ENCODE assay signal across 2 cellular contexts in genomic region chr9:128712451-128713410, GRCh38.
TF ChIP-seq lines count a peak whose summit lies in the region.

No MANE protein-coding gene starts in this region.

TF ChIP-seq in SK-N-SH, 30 proteins besides CTCF, POLR2A, EP300 and RAD21 (continued from another document):
- TF ChIP-seq FOSL2 (IDR thresholded peaks at IDR 0.05; ENCODE audit: borderline replicate concordance, low read depth) (no peak), NFIC (IDR thresholded peaks at IDR 0.05; ENCODE audit: borderline replicate concordance) (no peak), EZH2phosphoT487 (IDR thresholded peaks at IDR 0.05; ENCODE audit: borderline replicate concordance, low read depth) (no peak), POLR2AphosphoS5 (IDR thresholded peaks at IDR 0.05; ENCODE audit: low read depth, low read length) (no peak), USF2 (IDR thresholded peaks at IDR 0.05; ENCODE audit: borderline replicate concordance, low read depth, low read length) (no peak), MXI1 (IDR thresholded peaks at IDR 0.05; ENCODE audit: low read depth, low read length) (no peak), USF1 (IDR thresholded peaks at IDR 0.05; ENCODE audit: borderline replicate concordance, low read depth) (no peak), MAX (IDR thresholded peaks at IDR 0.05; ENCODE audit: low read depth) (no peak), FOXJ3 (CRISPR knock-in tag; IDR thresholded peaks at IDR 0.05) (no peak), TAF1 (IDR thresholded peaks at IDR 0.05; ENCODE audit: borderline replicate concordance, low read depth, low read length) (no peak), RXRA (IDR thresholded peaks at IDR 0.05; ENCODE audit: borderline replicate concordance, low read depth) (no peak), CHD2 (IDR thresholded peaks at IDR 0.05; ENCODE audit: low read length, partially characterized antibody) (no peak), RFX5 (IDR thresholded peaks at IDR 0.05; ENCODE audit: low read length) (no peak), TEAD4 (IDR thresholded peaks at IDR 0.05; ENCODE audit: borderline replicate concordance, insufficient read depth) (no peak), GABPA (IDR thresholded peaks at IDR 0.05; ENCODE audit: low read depth) (no peak)
- TF ChIP-seq, protein P1, sequence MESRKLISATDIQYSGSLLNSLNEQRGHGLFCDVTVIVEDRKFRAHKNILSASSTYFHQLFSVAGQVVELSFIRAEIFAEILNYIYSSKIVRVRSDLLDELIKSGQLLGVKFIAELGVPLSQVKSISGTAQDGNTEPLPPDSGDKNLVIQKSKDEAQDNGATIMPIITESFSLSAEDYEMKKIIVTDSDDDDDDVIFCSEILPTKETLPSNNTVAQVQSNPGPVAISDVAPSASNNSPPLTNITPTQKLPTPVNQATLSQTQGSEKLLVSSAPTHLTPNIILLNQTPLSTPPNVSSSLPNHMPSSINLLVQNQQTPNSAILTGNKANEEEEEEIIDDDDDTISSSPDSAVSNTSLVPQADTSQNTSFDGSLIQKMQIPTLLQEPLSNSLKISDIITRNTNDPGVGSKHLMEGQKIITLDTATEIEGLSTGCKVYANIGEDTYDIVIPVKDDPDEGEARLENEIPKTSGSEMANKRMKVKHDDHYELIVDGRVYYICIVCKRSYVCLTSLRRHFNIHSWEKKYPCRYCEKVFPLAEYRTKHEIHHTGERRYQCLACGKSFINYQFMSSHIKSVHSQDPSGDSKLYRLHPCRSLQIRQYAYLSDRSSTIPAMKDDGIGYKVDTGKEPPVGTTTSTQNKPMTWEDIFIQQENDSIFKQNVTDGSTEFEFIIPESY (IDR thresholded peaks at IDR 0.05; ENCODE audit: borderline replicate concordance, low read depth): no peak
- TF ChIP-seq, protein P2, sequence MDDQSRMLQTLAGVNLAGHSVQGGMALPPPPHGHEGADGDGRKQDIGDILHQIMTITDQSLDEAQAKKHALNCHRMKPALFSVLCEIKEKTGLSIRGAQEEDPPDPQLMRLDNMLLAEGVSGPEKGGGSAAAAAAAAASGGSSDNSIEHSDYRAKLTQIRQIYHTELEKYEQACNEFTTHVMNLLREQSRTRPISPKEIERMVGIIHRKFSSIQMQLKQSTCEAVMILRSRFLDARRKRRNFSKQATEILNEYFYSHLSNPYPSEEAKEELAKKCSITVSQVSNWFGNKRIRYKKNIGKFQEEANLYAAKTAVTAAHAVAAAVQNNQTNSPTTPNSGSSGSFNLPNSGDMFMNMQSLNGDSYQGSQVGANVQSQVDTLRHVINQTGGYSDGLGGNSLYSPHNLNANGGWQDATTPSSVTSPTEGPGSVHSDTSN (IDR thresholded peaks at IDR 0.05): no peak
TF ChIP-seq in SK-N-SH: peak in this region for 0.

TF ChIP-seq in SK-N-SH treated with all-trans-retinoic acid at 6 μM for 48 hours, 23 proteins besides CTCF, POLR2A, EP300 and RAD21 (continued from another document):
- TF ChIP-seq ZFP3 (CRISPR knock-in tag; IDR thresholded peaks at IDR 0.05): no peak
- no peak for TF ChIP-seq ZNF70 (CRISPR knock-in tag; IDR thresholded peaks at IDR 0.05)
- TF ChIP-seq TOX (CRISPR knock-in tag; IDR thresholded peaks at IDR 0.05; ENCODE audit: borderline replicate concordance): no peak
- TF ChIP-seq ARNTL (CRISPR knock-in tag; IDR thresholded peaks at IDR 0.05; ENCODE audit: borderline replicate concordance, low read depth): no peak
- no peak for TF ChIP-seq BACH2 (CRISPR knock-in tag; IDR thresholded peaks at IDR 0.05; ENCODE audit: borderline replicate concordance)
- no peak for TF ChIP-seq PPARA (CRISPR knock-in tag; IDR thresholded peaks at IDR 0.05; ENCODE audit: borderline replicate concordance)
- no peak for TF ChIP-seq TCF4 (CRISPR knock-in tag; IDR thresholded peaks at IDR 0.05; ENCODE audit: borderline replicate concordance)
- no peak for TF ChIP-seq ZNF8 (CRISPR knock-in tag; IDR thresholded peaks at IDR 0.05)
- no peak for TF ChIP-seq CSRNP3 (CRISPR knock-in tag; IDR thresholded peaks at IDR 0.05)
- no peak for TF ChIP-seq ZC3H10 (CRISPR knock-in tag; IDR thresholded peaks at IDR 0.05)
- TF ChIP-seq CSDC2 (CRISPR knock-in tag; IDR thresholded peaks at IDR 0.05): no peak
- TF ChIP-seq, protein P3, sequence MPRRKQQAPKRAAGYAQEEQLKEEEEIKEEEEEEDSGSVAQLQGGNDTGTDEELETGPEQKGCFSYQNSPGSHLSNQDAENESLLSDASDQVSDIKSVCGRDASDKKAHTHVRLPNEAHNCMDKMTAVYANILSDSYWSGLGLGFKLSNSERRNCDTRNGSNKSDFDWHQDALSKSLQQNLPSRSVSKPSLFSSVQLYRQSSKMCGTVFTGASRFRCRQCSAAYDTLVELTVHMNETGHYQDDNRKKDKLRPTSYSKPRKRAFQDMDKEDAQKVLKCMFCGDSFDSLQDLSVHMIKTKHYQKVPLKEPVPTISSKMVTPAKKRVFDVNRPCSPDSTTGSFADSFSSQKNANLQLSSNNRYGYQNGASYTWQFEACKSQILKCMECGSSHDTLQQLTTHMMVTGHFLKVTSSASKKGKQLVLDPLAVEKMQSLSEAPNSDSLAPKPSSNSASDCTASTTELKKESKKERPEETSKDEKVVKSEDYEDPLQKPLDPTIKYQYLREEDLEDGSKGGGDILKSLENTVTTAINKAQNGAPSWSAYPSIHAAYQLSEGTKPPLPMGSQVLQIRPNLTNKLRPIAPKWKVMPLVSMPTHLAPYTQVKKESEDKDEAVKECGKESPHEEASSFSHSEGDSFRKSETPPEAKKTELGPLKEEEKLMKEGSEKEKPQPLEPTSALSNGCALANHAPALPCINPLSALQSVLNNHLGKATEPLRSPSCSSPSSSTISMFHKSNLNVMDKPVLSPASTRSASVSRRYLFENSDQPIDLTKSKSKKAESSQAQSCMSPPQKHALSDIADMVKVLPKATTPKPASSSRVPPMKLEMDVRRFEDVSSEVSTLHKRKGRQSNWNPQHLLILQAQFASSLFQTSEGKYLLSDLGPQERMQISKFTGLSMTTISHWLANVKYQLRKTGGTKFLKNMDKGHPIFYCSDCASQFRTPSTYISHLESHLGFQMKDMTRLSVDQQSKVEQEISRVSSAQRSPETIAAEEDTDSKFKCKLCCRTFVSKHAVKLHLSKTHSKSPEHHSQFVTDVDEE (CRISPR knock-in tag; IDR thresholded peaks at IDR 0.05): no peak
- TF ChIP-seq, protein P4, sequence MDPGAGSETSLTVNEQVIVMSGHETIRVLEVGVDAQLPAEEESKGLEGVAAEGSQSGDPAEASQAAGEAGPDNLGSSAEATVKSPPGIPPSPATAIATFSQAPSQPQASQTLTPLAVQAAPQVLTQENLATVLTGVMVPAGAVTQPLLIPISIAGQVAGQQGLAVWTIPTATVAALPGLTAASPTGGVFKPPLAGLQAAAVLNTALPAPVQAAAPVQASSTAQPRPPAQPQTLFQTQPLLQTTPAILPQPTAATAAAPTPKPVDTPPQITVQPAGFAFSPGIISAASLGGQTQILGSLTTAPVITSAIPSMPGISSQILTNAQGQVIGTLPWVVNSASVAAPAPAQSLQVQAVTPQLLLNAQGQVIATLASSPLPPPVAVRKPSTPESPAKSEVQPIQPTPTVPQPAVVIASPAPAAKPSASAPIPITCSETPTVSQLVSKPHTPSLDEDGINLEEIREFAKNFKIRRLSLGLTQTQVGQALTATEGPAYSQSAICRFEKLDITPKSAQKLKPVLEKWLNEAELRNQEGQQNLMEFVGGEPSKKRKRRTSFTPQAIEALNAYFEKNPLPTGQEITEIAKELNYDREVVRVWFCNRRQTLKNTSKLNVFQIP (CRISPR knock-in tag; IDR thresholded peaks at IDR 0.05; ENCODE audit: borderline replicate concordance, low read depth): no peak
